ENCODE assay signal across 7 cellular contexts in genomic region chr6:30678964-30679726, GRCh38. TPM values are rescaled to one million over a fixed set of nuclear protein-coding genes. Genes with fewer than 3 reads are reported as not detected.
DNase-seq lines count a peak whose midpoint lies in the region; ATAC-seq, FAIRE-seq and TF ChIP-seq lines count a peak whose summit lies in the region.

No MANE protein-coding gene starts in this region.

- no peaks in the 10 kb centered on the region for H3K9me3 ChIP-seq in neutrophil

- H3K36me3 ChIP-seq in neutrophil, result peaks cover 67% of the 10 kb centered on the region

- TF ChIP-seq CTCF in foreskin keratinocyte (conservative IDR thresholded peaks at IDR 0.05) (peak; percentile 95), neutrophil (IDR thresholded peaks at IDR 0.05) (peak; percentile 92)

- H3K27ac ChIP-seq in foreskin keratinocyte (no peak overlapping the region), neutrophil (peak overlapping the region; percentile 95)

- FAIRE-seq in GM12892 (lab: Jason Lieb, UNC), result peak; percentile 87

- H3K4me1 ChIP-seq in foreskin keratinocyte, result peaks cover 9% of the 10 kb centered on the region
- H3K4me1 ChIP-seq in neutrophil (ENCODE audit: control insufficient read depth in 1 of 2, insufficient read depth in 1 of 2, low read depth in 1 of 2, low read length in 1 of 2), result peaks cover 37 to 53% of the 10 kb centered on the region in 2 experiments

- H3K27me3 ChIP-seq in foreskin keratinocyte, result no peaks in the 10 kb centered on the region
- H3K27me3 ChIP-seq in neutrophil, result no peaks in the 10 kb centered on the region

- DNase-seq in GM12892 (ENCODE audit: insufficient read length) (peak; percentile 81), KG1 (lab: John Stamatoyannopoulos, UW) (peak; percentile 64), SHP77 (lab: John Stamatoyannopoulos, UW) (peak; percentile 26 to 77), activated gamma-delta T cell treated with Interleukin-2 at 50 U/mL for 16 hours (peak; percentile 94), foreskin keratinocyte (peak in 1 of 2 donors; percentile 47), stromal cell of bone marrow (ENCODE audit: low read depth) (peak; percentile 47)

- no peak for TF ChIP-seq POLR2A in GM12892 (IDR thresholded peaks at IDR 0.05; ENCODE audit: low read depth, low read length)

- peak overlapping the region; percentile 95 to 100 for H3K4me3 ChIP-seq in neutrophil (ENCODE audit: low read depth in 1 of 2, low read length in 1 of 2)

- ATAC-seq in foreskin keratinocyte, result peak; percentile 60

RNA-seq across cellular contexts. Expression of gene DHX16, which starts 6.3 kb away (rescaled TPM):
- 26.0 TPM for polyA plus RNA-seq in GM12892 (2012; ENCODE audit: missing spikeins)
- 38.1 and 42.5 TPM in 2 replicates for total RNA-seq in foreskin keratinocyte
- polyA plus RNA-seq in foreskin keratinocyte, result 29.2 and 35.1 TPM in 2 replicates

RNA-seq across cellular contexts. Expression of gene PPP1R18, which starts 7.3 kb away (rescaled TPM):
- polyA plus RNA-seq in GM12892 (2012; ENCODE audit: missing spikeins), result 42.5 TPM
- total RNA-seq in foreskin keratinocyte, result 119 and 121 TPM in 2 replicates
- polyA plus RNA-seq in foreskin keratinocyte, result 132 and 137 TPM in 2 replicates

RNA-seq across cellular contexts. Expression of gene NRM, which starts 11.6 kb away (rescaled TPM):
- 20.7 TPM for polyA plus RNA-seq in GM12892 (2012; ENCODE audit: missing spikeins)
- 24.5 and 26.3 TPM in 2 replicates for total RNA-seq in foreskin keratinocyte
- polyA plus RNA-seq in foreskin keratinocyte, result 41.6 and 45.7 TPM in 2 replicates

RNA-seq across cellular contexts. Expression of gene C6orf136, which starts 32.2 kb away (rescaled TPM):
- polyA plus RNA-seq in GM12892 (2012; ENCODE audit: missing spikeins), result 12.1 TPM
- 8.2 and 10.2 TPM in 2 replicates for total RNA-seq in foreskin keratinocyte
- polyA plus RNA-seq in foreskin keratinocyte, result 16.9 and 19.1 TPM in 2 replicates

RNA-seq across cellular contexts. Expression of gene MDC1, which starts 37.9 kb away (rescaled TPM):
- 56.4 TPM for polyA plus RNA-seq in GM12892 (2012; ENCODE audit: missing spikeins)
- 24.8 and 27.4 TPM in 2 replicates for total RNA-seq in foreskin keratinocyte
- polyA plus RNA-seq in foreskin keratinocyte, result 13.9 and 15.8 TPM in 2 replicates
